Comparison of ENCODE assay signal across 13 cellular contexts in genomic region chr2:199468561-199469513, GRCh38. TPM values are rescaled to one million over a fixed set of nuclear protein-coding genes. Genes with fewer than 3 reads are reported as not detected.
DNase-seq lines count a peak whose midpoint lies in the region; ATAC-seq, FAIRE-seq and TF ChIP-seq lines count a peak whose summit lies in the region.
"Had no signal": no experiment of that assay in that cellular context is flagged by ENCODE, and none has a peak within 500 bp of the region (broad histone marks: within the 10 kb centered on the region; RNA-seq: fewer than 3 reads in every experiment).

No MANE protein-coding gene starts in this region.

- peak overlapping the region; percentile 40 for H3K4me3 Mint-ChIP-seq in astrocyte (ENCODE audit: unreplicated experiment)
- peak overlapping the region in 4 of 5 donors; percentile 17 to 43 (median 30) for H3K4me3 Mint-ChIP-seq in immature natural killer cell
- H3K4me3 Mint-ChIP-seq: stimulated activated naive CD8-positive, alpha-beta T cell treated with anti-CD3 and anti-CD28 coated beads, Interleukin-15, Interleukin-2, amounts not matched to agents 100 ng/mL and 50 ng/mL, for 24 hours had no signal

- 6 to 7% methylated on average over 55 of the region's 55 CpGs for WGBS in sigmoid colon, 2 donors
- WGBS in aorta, 2 donors: 15 to 18% methylated on average over 55 of the region's 55 CpGs

- H3K27ac Mint-ChIP-seq in astrocyte (ENCODE audit: unreplicated experiment) (peak overlapping the region; percentile 9), immature natural killer cell (no peak overlapping the region)
- H3K27ac Mint-ChIP-seq: stimulated activated naive CD8-positive, alpha-beta T cell treated with anti-CD3 and anti-CD28 coated beads, Interleukin-15, Interleukin-2, amounts not matched to agents 100 ng/mL and 50 ng/mL, for 24 hours had no signal

- peaks cover 7% of the 10 kb centered on the region for H3K9me3 Mint-ChIP-seq in astrocyte (ENCODE audit: unreplicated experiment)
- H3K9me3 Mint-ChIP-seq in immature natural killer cell: peaks cover 0 to 18% (median 2%) of the 10 kb centered on the region in 6 donors
- H3K9me3 Mint-ChIP-seq: stimulated activated naive CD8-positive, alpha-beta T cell treated with anti-CD3 and anti-CD28 coated beads, Interleukin-15, Interleukin-2, amounts not matched to agents 100 ng/mL and 50 ng/mL, for 24 hours had no signal

- peak overlapping the region; percentile 83 for H3K4me2 ChIP-seq in astrocyte (ENCODE audit: low read length)

- peak overlapping the region; percentile 61 for H2AFZ ChIP-seq in astrocyte (ENCODE audit: low read depth, low read length)

- H3K4me1 Mint-ChIP-seq in astrocyte (ENCODE audit: low read depth, unreplicated experiment) (peaks cover 7% of the 10 kb centered on the region), immature natural killer cell (peaks cover 8 to 19% of the 10 kb centered on the region in 2 donors)

- no peaks in the 10 kb centered on the region for H3K36me3 Mint-ChIP-seq in astrocyte (ENCODE audit: low read depth, unreplicated experiment)
- no peaks in the 10 kb centered on the region for H3K36me3 Mint-ChIP-seq in immature natural killer cell

- H3K9me3 ChIP-seq in astrocyte (ENCODE audit: insufficient read depth, low read depth, low read length) (no peaks in the 10 kb centered on the region), sigmoid colon (no peaks in the 10 kb centered on the region), HAP-1 (no peaks in the 10 kb centered on the region), aorta (ENCODE audit: control insufficient read depth, low read length) (no peaks in the 10 kb centered on the region)

- TF ChIP-seq CTCF in astrocyte (IDR thresholded peaks at IDR 0.05; ENCODE audit: insufficient read depth, low read depth, low read length) (no peak), sigmoid colon (IDR thresholded peaks at IDR 0.05) (no peak)

- peaks cover 80% of the 10 kb centered on the region for H3K27me3 ChIP-seq in astrocyte (ENCODE audit: insufficient read depth, low read length)
- peaks cover 65 to 100% (median 85%) of the 10 kb centered on the region in 3 donors for H3K27me3 ChIP-seq in sigmoid colon
- no peaks in the 10 kb centered on the region for H3K27me3 ChIP-seq in HAP-1 (ENCODE audit: low read depth)
- H3K27me3 ChIP-seq in aorta (ENCODE audit: control insufficient read depth in 1 of 2, insufficient read depth in 2 of 2, low read length in 1 of 2): no peaks in the 10 kb centered on the region

- DNase-seq in activated T-cell treated with anti-CD3 and anti-CD28 coated beads, Interleukin-2, amount 50 U/mL, for 1 hour: peak; percentile 25
- no peak for DNase-seq in activated T-cell treated with anti-CD3 and anti-CD28 coated beads for 4 hours
- DNase-seq in astrocyte (ENCODE audit: low read depth): no peak
- no peak for DNase-seq in immature natural killer cell
- peak; percentile 62 for DNase-seq in sigmoid colon
- DNase-seq in HAP-1 (ENCODE audit: low spot score in 2 of 2): no peak
- no peak for DNase-seq in NCI-H526 treated with DMSO at 0.1 percent for 48 hours (lab: John Stamatoyannopoulos, UW)
- DNase-seq in aorta: no peak
- DNase-seq: activated CD8-positive, alpha-beta memory T cell treated with anti-CD3 and anti-CD28 coated beads, Interleukin-2, amount 50 U/mL, for 48 hours; AML-193; effector memory CD4-positive, alpha-beta T cell; Karpas-422 had no signal

- H3K36me3 ChIP-seq in astrocyte (ENCODE audit: insufficient read depth, low read length) (no peaks in the 10 kb centered on the region), sigmoid colon (no peaks in the 10 kb centered on the region), HAP-1 (replicated peaks) (no peaks in the 10 kb centered on the region), aorta (ENCODE audit: control insufficient read depth in 1 of 2, insufficient read depth in 2 of 2, low read length in 1 of 2) (no peaks in the 10 kb centered on the region)

- no peak overlapping the region for H3K27ac ChIP-seq in astrocyte (ENCODE audit: low read depth, low read length)
- H3K27ac ChIP-seq in sigmoid colon: no peak overlapping the region
- H3K27ac ChIP-seq in aorta (ENCODE audit: low read depth in 1 of 2, low read length in 2 of 2): no peak overlapping the region

- no peak for ATAC-seq in aorta (ENCODE audit: low FRiP score)

- in situ Hi-C loops in HAP-1 (cut with MboI; ENCODE audit: low sequenced_read_pairs): no loop called here

- H3K4me3 ChIP-seq in astrocyte (ENCODE audit: insufficient read depth, low read depth, low read length): peak overlapping the region; percentile 27
- peak overlapping the region in 1 of 4 donors; percentile 15 for H3K4me3 ChIP-seq in sigmoid colon
- H3K4me3 ChIP-seq in HAP-1: no peak overlapping the region
- peak overlapping the region in 1 of 2 donors; percentile 4 for H3K4me3 ChIP-seq in aorta (ENCODE audit: low read length in 2 of 2)

- H3K4me1 ChIP-seq in astrocyte (ENCODE audit: insufficient read depth, low read length) (peaks cover 14% of the 10 kb centered on the region), sigmoid colon (peaks cover 0 to 46% (median 42%) of the 10 kb centered on the region in 4 donors), HAP-1 (no peaks in the 10 kb centered on the region), aorta (ENCODE audit: control insufficient read depth in 1 of 2, insufficient read depth in 2 of 2, low read length in 2 of 2) (no peaks in the 10 kb centered on the region)

- peak in 1 of 2 donors; percentile 26 for TF ChIP-seq POLR2A in sigmoid colon (IDR thresholded peaks at IDR 0.05)

- no peak for FAIRE-seq in astrocyte (lab: Jason Lieb, UNC)

- H3K27me3 Mint-ChIP-seq in astrocyte (ENCODE audit: low read depth, unreplicated experiment): peaks cover 80% of the 10 kb centered on the region
- peaks cover 38 to 59% (median 41%) of the 10 kb centered on the region in 3 donors for H3K27me3 Mint-ChIP-seq in immature natural killer cell (ENCODE audit: low read depth in 3 of 3)

- no peak overlapping the region for H3K9ac ChIP-seq in astrocyte (ENCODE audit: low read length)

- no peak for TF ChIP-seq EP300 in sigmoid colon (IDR thresholded peaks at IDR 0.05)

- H4K20me1 ChIP-seq in astrocyte (ENCODE audit: insufficient read depth, low read length): no peaks in the 10 kb centered on the region

- H3K79me2 ChIP-seq in astrocyte (ENCODE audit: insufficient read depth, low read length): no peaks in the 10 kb centered on the region

- intact Hi-C loops in sigmoid colon (cut with DNase I): loop anchor here (10.0 kb wide), 2 partner anchors 276 to 1664 kb away; partner anchors contain the start of gene PLCL1
- intact Hi-C loops in aorta (cut with DNase I): loop anchor here in 1 of 2 donors (10.0 kb wide), 1 partner anchor 594 kb away; no protein-coding TSS in a partner anchor

RNA-seq across cellular contexts. Expression of gene SATB2, which starts 11.1 kb away (rescaled TPM):
- 11.6 and 12.3 TPM in 2 replicates for total RNA-seq in astrocyte
- under 1 TPM in 1 of 3 donors, not detected in 2; 0.07 TPM for polyA plus RNA-seq in immature natural killer cell
- 1 to 10 TPM in 3 of 4 donors, under 1 TPM in 1; 0.95 to 5.8 (median 2.2) TPM for total RNA-seq in sigmoid colon
- polyA plus RNA-seq in sigmoid colon: 10 to 100 TPM; 28.2 to 43.7 (median 34.2) TPM
- total RNA-seq in aorta: 10 to 100 TPM in 1 of 2 donors, 1 to 10 TPM in 1; 9.9 to 14.5 TPM
- polyA plus RNA-seq in aorta: 1 to 10 TPM; 1.3 to 1.9 TPM

Comparison
In these comparisons a context has a peak if more than half of its experiments do, and no peak if none do; other contexts are left out.
1. DNase-seq: peak in activated T-cell treated with anti-CD3 and anti-CD28 coated beads, Interleukin-2, amount 50 U/mL, for 1 hour (single experiment) and sigmoid colon (single experiment); none in activated T-cell treated with anti-CD3 and anti-CD28 coated beads for 4 hours (single experiment), astrocyte (single experiment), immature natural killer cell (0 of 3), HAP-1 (0 of 2), NCI-H526 treated with DMSO at 0.1 percent for 48 hours (single experiment) and aorta (0 of 2).